Comparison of ENCODE assay signal across 2 cellular contexts in the genomic region with DNA sequence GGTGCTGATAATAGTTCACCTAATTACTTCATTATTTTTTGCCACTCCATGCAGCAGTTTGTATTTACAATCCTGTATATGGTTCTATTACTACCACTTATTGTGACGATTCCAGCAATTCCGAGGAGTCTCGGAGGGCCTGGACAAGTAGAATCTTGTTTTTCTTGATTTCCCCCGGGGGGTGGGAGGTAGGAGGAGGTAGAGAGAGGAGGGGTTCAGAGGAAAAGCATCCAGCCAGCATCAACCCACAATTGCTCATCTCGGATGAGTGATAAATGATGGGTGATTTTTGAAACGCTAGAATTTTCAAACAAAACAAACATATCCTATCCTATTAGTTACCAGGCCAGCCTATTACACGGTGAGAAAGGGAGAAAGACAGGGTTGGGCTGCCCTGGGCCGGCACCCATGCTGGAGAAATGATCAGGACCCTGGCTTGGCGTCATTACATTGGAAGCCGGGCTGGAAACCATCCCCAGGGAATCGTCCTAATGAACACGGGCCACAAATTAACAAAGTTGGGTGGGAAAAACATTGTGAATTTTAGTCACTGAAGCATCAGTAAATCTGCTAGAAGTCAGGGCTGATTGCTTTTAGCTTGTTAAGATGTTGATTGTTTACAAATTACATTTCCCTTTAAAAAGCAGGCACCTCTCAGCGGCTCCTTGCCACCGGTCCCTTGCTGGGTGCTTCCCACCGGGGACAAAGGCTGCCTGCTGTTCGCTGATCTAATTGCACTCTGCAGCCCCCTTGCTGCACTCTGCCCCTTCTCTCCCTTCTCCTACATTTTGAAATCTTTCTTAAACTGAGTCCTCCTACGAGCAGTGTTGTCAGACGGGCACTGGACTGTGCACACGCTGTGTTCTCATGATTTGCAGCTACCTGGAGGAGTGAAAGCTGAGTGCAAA.
TF ChIP-seq lines count a peak whose summit lies in the region.

No MANE protein-coding gene starts in this region.

TF ChIP-seq in H1, 55 proteins besides CTCF, POLR2A, EP300 and RAD21:
- TF ChIP-seq BCL11A (IDR thresholded peaks at IDR 0.05; ENCODE audit: low read depth in 2 of 2, low read length in 2 of 2) (no peak), SIRT6 (IDR thresholded peaks at IDR 0.05; ENCODE audit: low read length) (no peak), TBP (IDR thresholded peaks at IDR 0.05; ENCODE audit: low read depth, low read length) (no peak), CHD2 (IDR thresholded peaks at IDR 0.05; ENCODE audit: low read length) (no peak), TAF7 (optimal IDR thresholded peaks at IDR 0.05; ENCODE audit: borderline replicate concordance, low read depth, low read length) (no peak), GABPA (IDR thresholded peaks at IDR 0.05; ENCODE audit: borderline replicate concordance, insufficient read depth, low read length) (no peak), PHF8 (conservative IDR thresholded peaks at IDR 0.05; ENCODE audit: low read depth, low read length) (no peak), HDAC6 (IDR thresholded peaks at IDR 0.05; ENCODE audit: low read depth, low read length) (no peak), NANOG (IDR thresholded peaks at IDR 0.05; ENCODE audit: insufficient read depth, low read depth, low read length, poor library complexity, severe bottlenecking) (no peak), CREB1 (IDR thresholded peaks at IDR 0.05) (no peak), ASH2L (IDR thresholded peaks at IDR 0.05; ENCODE audit: low read length) (no peak), CBX5 (IDR thresholded peaks at IDR 0.05; ENCODE audit: low read depth, low read length) (no peak), GTF2F1 (IDR thresholded peaks at IDR 0.05; ENCODE audit: borderline replicate concordance, low read depth, low read length) (no peak), CTBP2 (IDR thresholded peaks at IDR 0.05; ENCODE audit: borderline replicate concordance, insufficient read depth, insufficient read length, low read length) (no peak), SP2 (IDR thresholded peaks at IDR 0.05; ENCODE audit: low read length) (no peak), FOSL1 (IDR thresholded peaks at IDR 0.05; ENCODE audit: insufficient read depth, low read depth, low read length) (no peak), JUN (IDR thresholded peaks at IDR 0.05; ENCODE audit: low read depth, low read length) (no peak), MAFK (IDR thresholded peaks at IDR 0.05; ENCODE audit: low read depth, low read length) (no peak), SIX5 (IDR thresholded peaks at IDR 0.05; ENCODE audit: low read depth, low read length) (no peak)
- TF ChIP-seq, protein P1, sequence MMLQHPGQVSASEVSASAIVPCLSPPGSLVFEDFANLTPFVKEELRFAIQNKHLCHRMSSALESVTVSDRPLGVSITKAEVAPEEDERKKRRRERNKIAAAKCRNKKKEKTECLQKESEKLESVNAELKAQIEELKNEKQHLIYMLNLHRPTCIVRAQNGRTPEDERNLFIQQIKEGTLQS (IDR thresholded peaks at IDR 0.05; ENCODE audit: insufficient read depth, low read depth, low read length) = no peak

TF ChIP-seq in HepG2, 621 proteins besides CTCF, POLR2A, EP300 and RAD21:
- TF ChIP-seq MAFK (conservative IDR thresholded peaks at IDR 0.05 in 1 of 2, IDR thresholded peaks at IDR 0.05 in 1 of 2; ENCODE audit: low read length in 2 of 2) (no peak), ZC3H13 (CRISPR knock-in tag; IDR thresholded peaks at IDR 0.05) (no peak), ZNF563 (CRISPR knock-in tag; IDR thresholded peaks at IDR 0.05) (no peak), ZNF878 (CRISPR knock-in tag; IDR thresholded peaks at IDR 0.05) (no peak), ZNF484 (CRISPR knock-in tag; IDR thresholded peaks at IDR 0.05; ENCODE audit: borderline replicate concordance, low read depth) (no peak), ZNF841 (CRISPR knock-in tag; IDR thresholded peaks at IDR 0.05; ENCODE audit: borderline replicate concordance) (no peak), ZNF460 (CRISPR knock-in tag; IDR thresholded peaks at IDR 0.05; ENCODE audit: borderline replicate concordance) (no peak), SIX4 (CRISPR knock-in tag; IDR thresholded peaks at IDR 0.05) (no peak), ISX (CRISPR knock-in tag; conservative IDR thresholded peaks at IDR 0.05) (no peak), FOXA1 (IDR thresholded peaks at IDR 0.05) (no peak), FOXA1 (CRISPR knock-in tag; IDR thresholded peaks at IDR 0.05) (no peak), RELA (CRISPR knock-in tag; IDR thresholded peaks at IDR 0.05) (no peak)
- TF ChIP-seq, protein P2, sequence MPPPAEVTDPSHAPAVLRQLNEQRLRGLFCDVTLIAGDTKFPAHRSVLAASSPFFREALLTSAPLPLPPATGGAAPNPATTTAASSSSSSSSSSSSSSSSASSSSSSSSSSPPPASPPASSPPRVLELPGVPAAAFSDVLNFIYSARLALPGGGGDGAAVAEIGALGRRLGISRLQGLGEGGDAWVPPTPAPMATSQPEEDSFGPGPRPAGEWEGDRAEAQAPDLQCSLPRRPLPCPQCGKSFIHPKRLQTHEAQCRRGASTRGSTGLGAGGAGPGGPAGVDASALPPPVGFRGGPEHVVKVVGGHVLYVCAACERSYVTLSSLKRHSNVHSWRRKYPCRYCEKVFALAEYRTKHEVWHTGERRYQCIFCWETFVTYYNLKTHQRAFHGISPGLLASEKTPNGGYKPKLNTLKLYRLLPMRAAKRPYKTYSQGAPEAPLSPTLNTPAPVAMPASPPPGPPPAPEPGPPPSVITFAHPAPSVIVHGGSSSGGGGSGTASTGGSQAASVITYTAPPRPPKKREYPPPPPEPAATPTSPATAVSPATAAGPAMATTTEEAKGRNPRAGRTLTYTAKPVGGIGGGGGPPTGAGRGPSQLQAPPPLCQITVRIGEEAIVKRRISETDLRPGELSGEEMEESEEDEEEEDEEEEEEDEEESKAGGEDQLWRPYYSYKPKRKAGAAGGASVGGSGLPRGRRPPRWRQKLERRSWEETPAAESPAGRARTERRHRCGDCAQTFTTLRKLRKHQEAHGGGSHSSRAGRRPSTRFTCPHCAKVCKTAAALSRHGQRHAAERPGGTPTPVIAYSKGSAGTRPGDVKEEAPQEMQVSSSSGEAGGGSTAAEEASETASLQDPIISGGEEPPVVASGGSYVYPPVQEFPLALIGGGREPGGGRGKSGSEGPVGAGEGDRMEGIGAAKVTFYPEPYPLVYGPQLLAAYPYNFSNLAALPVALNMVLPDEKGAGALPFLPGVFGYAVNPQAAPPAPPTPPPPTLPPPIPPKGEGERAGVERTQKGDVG (CRISPR knock-in tag; IDR thresholded peaks at IDR 0.05; ENCODE audit: borderline replicate concordance) = no peak
- TF ChIP-seq, protein P3, sequence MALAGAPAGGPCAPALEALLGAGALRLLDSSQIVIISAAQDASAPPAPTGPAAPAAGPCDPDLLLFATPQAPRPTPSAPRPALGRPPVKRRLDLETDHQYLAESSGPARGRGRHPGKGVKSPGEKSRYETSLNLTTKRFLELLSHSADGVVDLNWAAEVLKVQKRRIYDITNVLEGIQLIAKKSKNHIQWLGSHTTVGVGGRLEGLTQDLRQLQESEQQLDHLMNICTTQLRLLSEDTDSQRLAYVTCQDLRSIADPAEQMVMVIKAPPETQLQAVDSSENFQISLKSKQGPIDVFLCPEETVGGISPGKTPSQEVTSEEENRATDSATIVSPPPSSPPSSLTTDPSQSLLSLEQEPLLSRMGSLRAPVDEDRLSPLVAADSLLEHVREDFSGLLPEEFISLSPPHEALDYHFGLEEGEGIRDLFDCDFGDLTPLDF (CRISPR knock-in tag; IDR thresholded peaks at IDR 0.05) = no peak
